ENCODE assay signal across 8 cellular contexts in the genomic region with DNA sequence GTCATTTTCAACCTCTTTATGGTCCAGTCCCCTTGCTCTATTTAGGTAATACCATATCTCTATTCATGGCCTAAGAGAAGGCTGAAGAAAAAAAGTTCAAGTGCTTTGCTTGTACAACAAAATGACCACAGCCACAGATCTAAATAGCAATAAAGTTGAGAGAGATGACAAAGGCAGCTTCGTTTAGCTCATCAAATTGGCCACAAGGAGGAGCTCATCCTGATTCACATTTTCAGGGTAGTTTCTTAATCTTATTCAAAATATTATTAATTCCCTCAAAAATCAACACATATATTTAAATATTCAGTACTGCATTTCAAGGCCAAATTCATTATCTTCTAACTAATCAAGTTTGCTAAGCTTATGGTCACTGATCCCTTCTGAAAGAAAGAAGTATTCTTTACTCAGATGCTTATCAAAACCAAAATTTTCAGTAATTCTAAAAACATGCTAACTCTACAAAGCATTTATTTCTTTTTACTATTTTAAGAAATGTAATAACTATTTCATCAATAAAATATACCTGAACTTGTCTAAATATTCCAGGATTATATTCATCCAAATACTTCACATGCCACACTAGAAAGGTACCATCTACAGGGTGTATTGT.
DNase-seq lines count a peak whose midpoint lies in the region; ATAC-seq and TF ChIP-seq lines count a peak whose summit lies in the region.

No MANE protein-coding gene starts in this region.

- no peak overlapping the region for H3K27ac ChIP-seq in hepatocyte

- no peaks in the 10 kb centered on the region for H4K20me1 ChIP-seq in hepatocyte (ENCODE audit: insufficient read depth, poor library complexity, severe bottlenecking)

- ATAC-seq in SK-N-SH treated with all-trans-retinoic acid at 6 μM for 48 hours (peak; percentile 58; the same call in 2 of the 3 replicates), GM19395 (IDR thresholded peaks at IDR 0.05; ENCODE audit: unreplicated experiment) (no peak), HG03342 (IDR thresholded peaks at IDR 0.05; ENCODE audit: unreplicated experiment) (no peak)

- H3K4me2 ChIP-seq in hepatocyte: no peak overlapping the region

- H3K36me3 ChIP-seq in hepatocyte (replicated peaks; ENCODE audit: insufficient read depth, low read depth): no peaks in the 10 kb centered on the region

- no peak overlapping the region for H2AFZ ChIP-seq in hepatocyte

- H3K4me1 ChIP-seq in hepatocyte (ENCODE audit: insufficient read depth): no peaks in the 10 kb centered on the region

- H3K27me3 ChIP-seq in hepatocyte: no peaks in the 10 kb centered on the region

- intact Hi-C loops in head of caudate nucleus (cut with DNase I): no loop called here

- DNase-seq in A172 (ENCODE audit: low spot score) (peak; percentile 23), hepatocyte (ENCODE audit: low spot score) (peak; percentile 17), head of caudate nucleus (no peak)
- DNase-seq in activated CD4-positive, CD25-positive, alpha-beta regulatory T cell treated with anti-CD3 and anti-CD28 coated beads, Interleukin-2, amount 50 U/mL, for 72 hours: no peak

- H3K79me2 ChIP-seq in hepatocyte: no peaks in the 10 kb centered on the region

- 18% methylated on average over 1 of the region's 1 CpG for WGBS in hepatocyte (ENCODE audit: low lambda C conversion rate, missing lambda C conversion rate)

- H3K9me2 ChIP-seq in hepatocyte (replicated peaks; ENCODE audit: insufficient read depth): no peaks in the 10 kb centered on the region

- TF ChIP-seq CTCF in GM12875 (IDR thresholded peaks at IDR 0.05; ENCODE audit: borderline replicate concordance, insufficient read depth, low read depth, low read length) (peak; percentile 46; the same call in 1 of the 2 replicates), hepatocyte (IDR thresholded peaks at IDR 0.05; ENCODE audit: poor library complexity) (peak; percentile 61)

- H3K4me3 ChIP-seq in GM12875 (ENCODE audit: low read depth, low read length) (no peak overlapping the region), hepatocyte (no peak overlapping the region)

- no peaks in the 10 kb centered on the region for H3K9me3 ChIP-seq in hepatocyte (ENCODE audit: low read depth)

TF ChIP-seq in SK-N-SH treated with all-trans-retinoic acid at 6 μM for 48 hours, 23 proteins besides CTCF, POLR2A, EP300 and RAD21:
- TF ChIP-seq GLIS3 (CRISPR knock-in tag; IDR thresholded peaks at IDR 0.05) (no peak), RARB (CRISPR knock-in tag; IDR thresholded peaks at IDR 0.05) (no peak), CSDC2 (CRISPR knock-in tag; IDR thresholded peaks at IDR 0.05) (no peak), ISL1 (CRISPR knock-in tag; IDR thresholded peaks at IDR 0.05) (no peak), OSR1 (CRISPR knock-in tag; IDR thresholded peaks at IDR 0.05) (no peak), ZFP3 (CRISPR knock-in tag; IDR thresholded peaks at IDR 0.05) (no peak)
- TF ChIP-seq, protein P1, sequence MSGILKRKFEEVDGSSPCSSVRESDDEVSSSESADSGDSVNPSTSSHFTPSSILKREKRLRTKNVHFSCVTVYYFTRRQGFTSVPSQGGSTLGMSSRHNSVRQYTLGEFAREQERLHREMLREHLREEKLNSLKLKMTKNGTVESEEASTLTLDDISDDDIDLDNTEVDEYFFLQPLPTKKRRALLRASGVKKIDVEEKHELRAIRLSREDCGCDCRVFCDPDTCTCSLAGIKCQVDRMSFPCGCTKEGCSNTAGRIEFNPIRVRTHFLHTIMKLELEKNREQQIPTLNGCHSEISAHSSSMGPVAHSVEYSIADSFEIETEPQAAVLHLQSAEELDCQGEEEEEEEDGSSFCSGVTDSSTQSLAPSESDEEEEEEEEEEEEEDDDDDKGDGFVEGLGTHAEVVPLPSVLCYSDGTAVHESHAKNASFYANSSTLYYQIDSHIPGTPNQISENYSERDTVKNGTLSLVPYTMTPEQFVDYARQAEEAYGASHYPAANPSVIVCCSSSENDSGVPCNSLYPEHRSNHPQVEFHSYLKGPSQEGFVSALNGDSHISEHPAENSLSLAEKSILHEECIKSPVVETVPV (CRISPR knock-in tag; IDR thresholded peaks at IDR 0.05): no peak
- TF ChIP-seq, protein P2, sequence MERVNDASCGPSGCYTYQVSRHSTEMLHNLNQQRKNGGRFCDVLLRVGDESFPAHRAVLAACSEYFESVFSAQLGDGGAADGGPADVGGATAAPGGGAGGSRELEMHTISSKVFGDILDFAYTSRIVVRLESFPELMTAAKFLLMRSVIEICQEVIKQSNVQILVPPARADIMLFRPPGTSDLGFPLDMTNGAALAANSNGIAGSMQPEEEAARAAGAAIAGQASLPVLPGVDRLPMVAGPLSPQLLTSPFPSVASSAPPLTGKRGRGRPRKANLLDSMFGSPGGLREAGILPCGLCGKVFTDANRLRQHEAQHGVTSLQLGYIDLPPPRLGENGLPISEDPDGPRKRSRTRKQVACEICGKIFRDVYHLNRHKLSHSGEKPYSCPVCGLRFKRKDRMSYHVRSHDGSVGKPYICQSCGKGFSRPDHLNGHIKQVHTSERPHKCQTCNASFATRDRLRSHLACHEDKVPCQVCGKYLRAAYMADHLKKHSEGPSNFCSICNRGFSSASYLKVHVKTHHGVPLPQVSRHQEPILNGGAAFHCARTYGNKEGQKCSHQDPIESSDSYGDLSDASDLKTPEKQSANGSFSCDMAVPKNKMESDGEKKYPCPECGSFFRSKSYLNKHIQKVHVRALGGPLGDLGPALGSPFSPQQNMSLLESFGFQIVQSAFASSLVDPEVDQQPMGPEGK (CRISPR knock-in tag; IDR thresholded peaks at IDR 0.05; ENCODE audit: borderline replicate concordance): no peak

Comparison
In these comparisons a context has a peak if more than half of its experiments do, and no peak if none do; other contexts are left out.
1. DNase-seq: peak in A172 (single experiment) and hepatocyte (single experiment); none in head of caudate nucleus (0 of 42) and activated CD4-positive, CD25-positive, alpha-beta regulatory T cell treated with anti-CD3 and anti-CD28 coated beads, Interleukin-2, amount 50 U/mL, for 72 hours (single experiment).